In the genomic region with DNA sequence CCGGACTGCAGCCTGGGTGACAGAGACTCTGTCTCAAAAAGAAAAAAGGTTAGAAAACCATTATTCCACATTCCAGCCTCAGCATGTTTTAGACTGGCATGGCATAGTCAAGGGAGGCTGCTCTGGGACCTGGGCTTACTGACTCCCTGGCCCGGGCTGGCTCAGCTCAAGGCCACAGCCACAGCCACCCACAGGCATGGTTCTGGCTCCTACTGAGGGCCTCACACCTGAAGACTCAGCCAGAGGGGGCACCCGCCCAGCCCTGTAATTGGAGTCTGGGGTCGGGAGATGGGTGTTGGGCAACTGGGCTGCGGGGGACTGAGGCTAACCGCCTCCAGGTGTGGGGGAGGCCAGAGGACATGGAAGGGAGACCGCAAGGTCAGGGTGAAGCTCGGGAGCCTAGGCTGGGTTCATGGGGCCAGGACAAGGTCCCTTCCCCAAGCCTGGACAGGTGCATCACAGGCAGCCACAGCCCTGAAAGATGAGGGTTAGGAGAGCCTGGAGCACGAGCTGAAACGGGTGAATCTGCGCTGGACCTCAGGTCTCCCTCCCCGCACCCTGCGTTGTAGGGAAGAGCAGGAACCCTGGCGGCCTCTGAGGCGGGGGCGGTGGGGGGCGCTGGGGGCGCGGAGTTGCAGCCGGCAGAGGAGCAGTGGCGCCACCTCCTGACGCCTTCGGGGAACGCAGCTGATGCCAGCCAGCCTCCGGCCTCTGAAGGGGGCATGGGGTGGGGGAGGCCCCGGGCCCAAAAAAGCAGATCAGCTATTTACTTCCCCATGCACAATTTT, we compare ENCODE assay signal across 12 cellular contexts.
A peak's percentile ranks its signal among the peaks of the same experiment; 100 is the strongest.
DNase-seq lines count a peak whose midpoint lies in the region; ATAC-seq and TF ChIP-seq lines count a peak whose summit lies in the region.
"Had no signal": no experiment of that assay in that cellular context is flagged by ENCODE, and none has a peak within 500 bp of the region (broad histone marks: within the 10 kb centered on the region; RNA-seq: fewer than 3 reads in every experiment).

No MANE protein-coding gene starts in this region.

- no peaks in the 10 kb centered on the region for H3K36me3 Mint-ChIP-seq in activated T-helper 1 cell treated with anti-CD3 and anti-CD28 coated beads, Interleukin-12 subunit alpha, Interleukin-12 subunit beta, Interleukin-2, Interleukin-4 antibody, amounts not matched to agents 30 ng/mL and 10 ng/mL and 1 ng/mL, durations not matched to agents 14 hours and 24 hours and 36 hours (ENCODE audit: low read depth)

- no peaks in the 10 kb centered on the region for H3K4me1 Mint-ChIP-seq in activated T-helper 1 cell treated with anti-CD3 and anti-CD28 coated beads, Interleukin-12 subunit alpha, Interleukin-12 subunit beta, Interleukin-2, Interleukin-4 antibody, amounts not matched to agents 30 ng/mL and 10 ng/mL and 1 ng/mL, durations not matched to agents 14 hours and 24 hours and 36 hours (ENCODE audit: low read depth)

- H3K36me3 ChIP-seq in GM06990 (ENCODE audit: control insufficient read depth, insufficient read depth, low read length): no peaks in the 10 kb centered on the region
- H3K36me3 ChIP-seq in RWPE2 (ENCODE audit: low read depth): no peaks in the 10 kb centered on the region
- H3K36me3 ChIP-seq: prostate gland had no signal

- peak; percentile 55 for TF ChIP-seq CTCF in AG04449 (IDR thresholded peaks at IDR 0.05; ENCODE audit: insufficient read depth, low read length, missing control alignments)
- peak; percentile 54 for TF ChIP-seq CTCF in GM06990 (IDR thresholded peaks at IDR 0.05; ENCODE audit: insufficient read depth, low read length, poor library complexity, severe bottlenecking)
- peak; percentile 58 for TF ChIP-seq CTCF in RWPE2 (IDR thresholded peaks at IDR 0.05; ENCODE audit: poor library complexity, severe bottlenecking)

- intact Hi-C loops in activated T-helper 1 cell treated with anti-CD3 and anti-CD28 coated beads, Interleukin-12 subunit alpha, Interleukin-12 subunit beta, Interleukin-2, Interleukin-4 antibody, amounts not matched to agents 30 ng/mL and 10 ng/mL and 1 ng/mL, durations not matched to agents 14 hours and 24 hours and 36 hours (cut with micrococcal nuclease): no loop called here

- H3K4me1 ChIP-seq in RWPE2 (ENCODE audit: insufficient read depth, poor library complexity, severe bottlenecking): no peaks in the 10 kb centered on the region
- H3K4me1 ChIP-seq: prostate gland had no signal

- no peak overlapping the region for H3K4me3 Mint-ChIP-seq in activated T-helper 1 cell treated with anti-CD3 and anti-CD28 coated beads, Interleukin-12 subunit alpha, Interleukin-12 subunit beta, Interleukin-2, Interleukin-4 antibody, amounts not matched to agents 30 ng/mL and 10 ng/mL and 1 ng/mL, durations not matched to agents 14 hours and 24 hours and 36 hours
- H3K4me3 Mint-ChIP-seq: activated T-cell treated with anti-CD3 and anti-CD28 coated beads, Interleukin-2, amount 50 U/mL, for 72 hours had no signal

- no peaks in the 10 kb centered on the region for H3K27me3 Mint-ChIP-seq in activated T-helper 1 cell treated with anti-CD3 and anti-CD28 coated beads, Interleukin-12 subunit alpha, Interleukin-12 subunit beta, Interleukin-2, Interleukin-4 antibody, amounts not matched to agents 30 ng/mL and 10 ng/mL and 1 ng/mL, durations not matched to agents 14 hours and 24 hours and 36 hours (ENCODE audit: insufficient read depth)

- H3K9me3 Mint-ChIP-seq in activated T-helper 1 cell treated with anti-CD3 and anti-CD28 coated beads, Interleukin-12 subunit alpha, Interleukin-12 subunit beta, Interleukin-2, Interleukin-4 antibody, amounts not matched to agents 30 ng/mL and 10 ng/mL and 1 ng/mL, durations not matched to agents 14 hours and 24 hours and 36 hours: no peaks in the 10 kb centered on the region
- H3K9me3 Mint-ChIP-seq: activated T-cell treated with anti-CD3 and anti-CD28 coated beads, Interleukin-2, amount 50 U/mL, for 72 hours had no signal

- no peak overlapping the region for H3K27ac ChIP-seq in RWPE2 (ENCODE audit: poor library complexity, severe bottlenecking)
- H3K27ac ChIP-seq: prostate gland, SK-N-MC had no signal

- no peaks in the 10 kb centered on the region for H3K27me3 ChIP-seq in GM06990 (replicated peaks; ENCODE audit: control insufficient read depth, insufficient read depth, low read length)
- H3K27me3 ChIP-seq in RWPE2 (ENCODE audit: insufficient read depth, poor library complexity, severe bottlenecking): peaks cover 10% of the 10 kb centered on the region

- no peaks in the 10 kb centered on the region for H3K9me3 ChIP-seq in RWPE2 (ENCODE audit: severe bottlenecking)
- H3K9me3 ChIP-seq: prostate gland had no signal

- H3K4me3 ChIP-seq in AG04449 (ENCODE audit: low read depth, low read length) (no peak overlapping the region), GM06990 (replicated peaks; ENCODE audit: low read depth, low read length) (no peak overlapping the region), RWPE2 (ENCODE audit: severe bottlenecking) (no peak overlapping the region)
- H3K4me3 ChIP-seq: prostate gland had no signal

- H3K27ac Mint-ChIP-seq in activated T-helper 1 cell treated with anti-CD3 and anti-CD28 coated beads, Interleukin-12 subunit alpha, Interleukin-12 subunit beta, Interleukin-2, Interleukin-4 antibody, amounts not matched to agents 30 ng/mL and 10 ng/mL and 1 ng/mL, durations not matched to agents 14 hours and 24 hours and 36 hours: no peak overlapping the region
- H3K27ac Mint-ChIP-seq: activated T-cell treated with anti-CD3 and anti-CD28 coated beads, Interleukin-2, amount 50 U/mL, for 72 hours had no signal

- ATAC-seq in RWPE2 (ENCODE audit: low read depth) (no peak; the same call in 2 of the 3 replicates), GM19452 (IDR thresholded peaks at IDR 0.05; ENCODE audit: unreplicated experiment) (no peak)
- ATAC-seq: activated T-cell treated with anti-CD3 and anti-CD28 coated beads, Interleukin-2, amount 50 U/mL, for 72 hours had no signal

- CTCF ChIA-PET in AG04449 (lab: Yijun Ruan, JAX): interaction anchor here (0.9 to 2.8 kb wide), 7 partner anchors 10 to 202 kb away, joined by 3 to 11 read pairs (median 4); no protein-coding TSS in a partner anchor

- DNase-seq in AG04449 (ENCODE audit: low read depth, low spot score) (no peak), GM06990 (ENCODE audit: extremely low read depth, insufficient read length) (no peak), RWPE2 (ENCODE audit: low spot score) (no peak), iPS-NIHi7 (ENCODE audit: extremely low spot score) (peak; percentile 22), globus pallidus (ENCODE audit: low spot score) (no peak), GM19240 (ENCODE audit: insufficient read length, low spot score) (no peak)
- DNase-seq in activated T-helper 1 cell treated with anti-CD3 and anti-CD28 coated beads, Interleukin-12 subunit alpha, Interleukin-12 subunit beta, Interleukin-2, Interleukin-4 antibody, amounts not matched to agents 30 ng/mL and 10 ng/mL and 1 ng/mL, durations not matched to agents 14 hours and 24 hours and 36 hours (ENCODE audit: low spot score): no peak
- DNase-seq: NCI-H1417 had no signal

- POLR2A ChIA-PET in AG04449 (lab: Yijun Ruan, JAX): no interaction called here
